Comparison of ENCODE assay signal across 17 cellular contexts in genomic region chr2:218985325-218986091, GRCh38. TPM values are rescaled to one million over a fixed set of nuclear protein-coding genes. Genes with fewer than 3 reads are reported as not detected.
DNase-seq lines count a peak whose midpoint lies in the region; ATAC-seq, FAIRE-seq and TF ChIP-seq lines count a peak whose summit lies in the region.
"Had no signal": no experiment of that assay in that cellular context is flagged by ENCODE, and none has a peak within 500 bp of the region (broad histone marks: within the 10 kb centered on the region; RNA-seq: fewer than 3 reads in every experiment).

No MANE protein-coding gene starts in this region.

- H3K4me2 ChIP-seq in endothelial cell of umbilical vein (ENCODE audit: insufficient read depth, low read length): no peak overlapping the region

- POLR2A ChIA-PET in activated CD4-positive, alpha-beta T cell treated with anti-CD3 and anti-CD28 coated beads for 36 hours (lab: Charles Lee): no interaction called here
- POLR2A ChIA-PET in endothelial cell of umbilical vein (lab: Charles Lee): no interaction called here

- H3K36me3 Mint-ChIP-seq in activated CD4-positive, alpha-beta T cell treated with anti-CD3 and anti-CD28 coated beads, Interleukin-2, amount 10 ng/mL, durations not matched to agents 24 days and 14 days (ENCODE audit: low read depth): peaks cover 2% of the 10 kb centered on the region
- no peaks in the 10 kb centered on the region for H3K36me3 Mint-ChIP-seq in activated CD4-positive, alpha-beta T cell treated with anti-CD3 and anti-CD28 coated beads for 36 hours (ENCODE audit: low read depth)
- no peaks in the 10 kb centered on the region for H3K36me3 Mint-ChIP-seq in stimulated activated memory B cell treated with anti-CD40 and anti-IgM and Interleukin-4, amounts not matched to agents 10 μg/mL and 1 μg/mL and 100 μg/mL, for 72 hours
- no peaks in the 10 kb centered on the region for H3K36me3 Mint-ChIP-seq in stimulated activated naive B cell treated with anti-CD40 and anti-IgM and Interleukin-4, amounts not matched to agents 10 μg/mL and 1 μg/mL and 100 μg/mL, for 72 hours
- H3K36me3 Mint-ChIP-seq: activated naive CD4-positive, alpha-beta T cell treated with anti-CD3 and anti-CD28 coated beads, Interleukin-2, amount 50 U/mL, for 24 hours had no signal

- no peak for TF ChIP-seq CTCF in endothelial cell of umbilical vein (IDR thresholded peaks at IDR 0.05; ENCODE audit: extremely low read depth in 1 of 2, insufficient read depth in 1 of 2, low read depth in 1 of 2, low read length in 2 of 2)

- no peak overlapping the region for H3K27ac ChIP-seq in endothelial cell of umbilical vein (ENCODE audit: insufficient read depth, low read depth, low read length)
- H3K27ac ChIP-seq: ovary, upper lobe of right lung had no signal

- peaks cover 76 to 93% of the 10 kb centered on the region in 2 experiments for H3K27me3 ChIP-seq in endothelial cell of umbilical vein (ENCODE audit: control insufficient read depth in 2 of 2, insufficient read depth in 2 of 2, low read length in 2 of 2)

- intact Hi-C loops in activated CD4-positive, alpha-beta T cell treated with anti-CD3 and anti-CD28 coated beads, Interleukin-2, amount 10 ng/mL, durations not matched to agents 24 days and 14 days (cut with micrococcal nuclease): loop anchor here (10.0 kb wide), 1 partner anchor 509 kb away; the partner anchor contains the start of gene GMPPA
- intact Hi-C loops in activated CD4-positive, alpha-beta T cell treated with anti-CD3 and anti-CD28 coated beads for 36 hours (cut with DNase I, micrococcal nuclease): loop anchor here in 1 of 2 experiments (10.0 kb wide), 1 partner anchor 319 kb away; the partner anchor contains the start of gene PTPRN
- intact Hi-C loops in endothelial cell of umbilical vein (cut with micrococcal nuclease): no loop called here

- H3K4me3 ChIP-seq in endothelial cell of umbilical vein (replicated peaks in 1 of 3; ENCODE audit: insufficient read depth in 1 of 3, low read depth in 1 of 3, low read length in 3 of 3): no peak overlapping the region
- H3K4me3 ChIP-seq: HAP-1, ovary had no signal

- no peak overlapping the region for H3K4me3 Mint-ChIP-seq in activated CD4-positive, alpha-beta T cell treated with anti-CD3 and anti-CD28 coated beads, Interleukin-2, amount 10 ng/mL, durations not matched to agents 24 days and 14 days
- no peak overlapping the region for H3K4me3 Mint-ChIP-seq in activated CD4-positive, alpha-beta T cell treated with anti-CD3 and anti-CD28 coated beads for 36 hours
- peak overlapping the region; percentile 11 for H3K4me3 Mint-ChIP-seq in stimulated activated memory B cell treated with anti-CD40 and anti-IgM and Interleukin-4, amounts not matched to agents 10 μg/mL and 1 μg/mL and 100 μg/mL, for 72 hours
- H3K4me3 Mint-ChIP-seq in stimulated activated naive B cell treated with anti-CD40 and anti-IgM and Interleukin-4, amounts not matched to agents 10 μg/mL and 1 μg/mL and 100 μg/mL, for 72 hours: peak overlapping the region in 1 of 2 donors; percentile 10

- no peak for TF ChIP-seq POLR2A in endothelial cell of umbilical vein (IDR thresholded peaks at IDR 0.05; ENCODE audit: low read depth, low read length)

- H3K9me3 Mint-ChIP-seq in activated CD4-positive, alpha-beta T cell treated with anti-CD3 and anti-CD28 coated beads, Interleukin-2, amount 10 ng/mL, durations not matched to agents 24 days and 14 days: no peaks in the 10 kb centered on the region
- H3K9me3 Mint-ChIP-seq in activated CD4-positive, alpha-beta T cell treated with anti-CD3 and anti-CD28 coated beads for 36 hours (ENCODE audit: low read depth): no peaks in the 10 kb centered on the region
- no peaks in the 10 kb centered on the region for H3K9me3 Mint-ChIP-seq in stimulated activated memory B cell treated with anti-CD40 and anti-IgM and Interleukin-4, amounts not matched to agents 10 μg/mL and 1 μg/mL and 100 μg/mL, for 72 hours
- H3K9me3 Mint-ChIP-seq in stimulated activated naive B cell treated with anti-CD40 and anti-IgM and Interleukin-4, amounts not matched to agents 10 μg/mL and 1 μg/mL and 100 μg/mL, for 72 hours: no peaks in the 10 kb centered on the region
- H3K9me3 Mint-ChIP-seq: activated naive CD4-positive, alpha-beta T cell treated with anti-CD3 and anti-CD28 coated beads, Interleukin-2, amount 50 U/mL, for 24 hours had no signal

- H4K20me1 ChIP-seq in endothelial cell of umbilical vein (replicated peaks; ENCODE audit: control insufficient read depth, extremely low read depth, insufficient read depth, low read length): no peaks in the 10 kb centered on the region

- H3K4me1 Mint-ChIP-seq in activated CD4-positive, alpha-beta T cell treated with anti-CD3 and anti-CD28 coated beads, Interleukin-2, amount 10 ng/mL, durations not matched to agents 24 days and 14 days: peaks cover 10% of the 10 kb centered on the region
- peaks cover 23% of the 10 kb centered on the region for H3K4me1 Mint-ChIP-seq in activated CD4-positive, alpha-beta T cell treated with anti-CD3 and anti-CD28 coated beads for 36 hours
- peaks cover 23% of the 10 kb centered on the region for H3K4me1 Mint-ChIP-seq in stimulated activated memory B cell treated with anti-CD40 and anti-IgM and Interleukin-4, amounts not matched to agents 10 μg/mL and 1 μg/mL and 100 μg/mL, for 72 hours
- peaks cover 25 to 35% of the 10 kb centered on the region in 2 donors for H3K4me1 Mint-ChIP-seq in stimulated activated naive B cell treated with anti-CD40 and anti-IgM and Interleukin-4, amounts not matched to agents 10 μg/mL and 1 μg/mL and 100 μg/mL, for 72 hours

- CTCF ChIA-PET in activated CD4-positive, alpha-beta T cell treated with anti-CD3 and anti-CD28 coated beads for 36 hours (lab: Charles Lee): interaction anchor here (5.7 kb wide), 1 partner anchor 11 kb away, joined by 70 read pairs; no protein-coding TSS in a partner anchor
- CTCF ChIA-PET in endothelial cell of umbilical vein (lab: Charles Lee): interaction anchor here (1.2 to 5.7 kb wide), 3 partner anchors 9 to 109 kb away, joined by 3 to 164 read pairs (median 7); partner anchors contain the start of gene CRYBA2

- dilution Hi-C loops in endothelial cell of umbilical vein (cut with MboI; ENCODE audit: extremely low pct_ligation_motif_present, low sequenced_read_pairs): no loop called here

- H3K4me1 ChIP-seq in endothelial cell of umbilical vein (ENCODE audit: control insufficient read depth, extremely low read depth, insufficient read depth, low read length): peaks cover 15% of the 10 kb centered on the region
- H3K4me1 ChIP-seq: HAP-1 had no signal

- peak overlapping the region; percentile 48 for H3K27ac Mint-ChIP-seq in activated CD4-positive, alpha-beta T cell treated with anti-CD3 and anti-CD28 coated beads, Interleukin-2, amount 10 ng/mL, durations not matched to agents 24 days and 14 days
- H3K27ac Mint-ChIP-seq in activated CD4-positive, alpha-beta T cell treated with anti-CD3 and anti-CD28 coated beads for 36 hours: no peak overlapping the region
- no peak overlapping the region for H3K27ac Mint-ChIP-seq in stimulated activated memory B cell treated with anti-CD40 and anti-IgM and Interleukin-4, amounts not matched to agents 10 μg/mL and 1 μg/mL and 100 μg/mL, for 72 hours
- H3K27ac Mint-ChIP-seq in stimulated activated naive B cell treated with anti-CD40 and anti-IgM and Interleukin-4, amounts not matched to agents 10 μg/mL and 1 μg/mL and 100 μg/mL, for 72 hours: no peak overlapping the region

- ATAC-seq in activated CD4-positive, alpha-beta T cell treated with anti-CD3 and anti-CD28 coated beads for 36 hours: no peak
- ATAC-seq in stimulated activated memory B cell treated with anti-CD40 and anti-IgM and Interleukin-4, amounts not matched to agents 10 μg/mL and 1 μg/mL and 100 μg/mL, for 72 hours: peak; percentile 9
- no peak for ATAC-seq in stimulated activated naive B cell treated with anti-CD40 and anti-IgM and Interleukin-4, amounts not matched to agents 10 μg/mL and 1 μg/mL and 100 μg/mL, for 72 hours (replicated peaks)
- ATAC-seq in HG02798 (IDR thresholded peaks at IDR 0.05; ENCODE audit: poor library complexity, unreplicated experiment): no peak
- ATAC-seq: upper lobe of right lung had no signal

- H3K79me2 ChIP-seq in endothelial cell of umbilical vein (ENCODE audit: control insufficient read depth, insufficient read depth, low read length): no peaks in the 10 kb centered on the region

- H3K9ac ChIP-seq in endothelial cell of umbilical vein (replicated peaks; ENCODE audit: extremely low read depth, insufficient read depth, low read length): no peak overlapping the region

- peaks cover 80% of the 10 kb centered on the region for H3K27me3 Mint-ChIP-seq in activated CD4-positive, alpha-beta T cell treated with anti-CD3 and anti-CD28 coated beads, Interleukin-2, amount 10 ng/mL, durations not matched to agents 24 days and 14 days
- peaks cover 75% of the 10 kb centered on the region for H3K27me3 Mint-ChIP-seq in activated CD4-positive, alpha-beta T cell treated with anti-CD3 and anti-CD28 coated beads for 36 hours
- H3K27me3 Mint-ChIP-seq in stimulated activated memory B cell treated with anti-CD40 and anti-IgM and Interleukin-4, amounts not matched to agents 10 μg/mL and 1 μg/mL and 100 μg/mL, for 72 hours: peaks cover 97% of the 10 kb centered on the region
- peaks cover 87 to 91% of the 10 kb centered on the region in 2 donors for H3K27me3 Mint-ChIP-seq in stimulated activated naive B cell treated with anti-CD40 and anti-IgM and Interleukin-4, amounts not matched to agents 10 μg/mL and 1 μg/mL and 100 μg/mL, for 72 hours

- no peak for DNase-seq in activated CD4-positive, alpha-beta T cell treated with anti-CD3 and anti-CD28 coated beads, Interleukin-2, amount 10 ng/mL, durations not matched to agents 24 days and 14 days
- DNase-seq in activated CD4-positive, alpha-beta T cell treated with anti-CD3 and anti-CD28 coated beads for 36 hours: no peak
- DNase-seq in NCI-H526 (lab: John Stamatoyannopoulos, UW) (peak; percentile 59 to 71), endothelial cell of umbilical vein (ENCODE audit: low read depth, low spot score) (no peak), NCI-H2196 treated with DMSO at 0.1 percent for 48 hours (lab: John Stamatoyannopoulos, UW; ENCODE audit: unreplicated experiment) (no peak)
- no peak for DNase-seq in stimulated activated naive B cell treated with anti-CD40 and anti-IgM and Interleukin-4, amounts not matched to agents 10 μg/mL and 1 μg/mL and 100 μg/mL, for 72 hours
- DNase-seq: hypothalamus, NCI-H510A, ovary, upper lobe of right lung had no signal

- no peaks in the 10 kb centered on the region for H3K36me3 ChIP-seq in endothelial cell of umbilical vein (ENCODE audit: control insufficient read depth in 2 of 2, extremely low read depth in 1 of 2, insufficient read depth in 2 of 2, low read length in 2 of 2)
- H3K36me3 ChIP-seq: HAP-1, ovary, upper lobe of right lung had no signal

- no peaks in the 10 kb centered on the region for H3K9me3 ChIP-seq in endothelial cell of umbilical vein (replicated peaks; ENCODE audit: control insufficient read depth, insufficient read depth, low read length)
- H3K9me3 ChIP-seq: HAP-1, ovary, upper lobe of right lung had no signal

- no peak for FAIRE-seq in endothelial cell of umbilical vein (lab: Jason Lieb, UNC)

- H3K9me1 ChIP-seq in endothelial cell of umbilical vein (replicated peaks; ENCODE audit: control insufficient read depth, extremely low read depth, insufficient read depth, low read length): no peaks in the 10 kb centered on the region

- H2AFZ ChIP-seq in endothelial cell of umbilical vein (ENCODE audit: low read depth, low read length): no peak overlapping the region

- BruUV-seq in endothelial cell of umbilical vein (replicated peaks; lab: Mats Ljungman, UMichigan): no TSS peak

RNA-seq across cellular contexts. Expression of gene FEV, which starts 0.5 kb away (rescaled TPM):
- not detected in 2 replicates for total RNA-seq in activated CD4-positive, alpha-beta T cell treated with anti-CD3 and anti-CD28 coated beads, Interleukin-2, amount 10 ng/mL, durations not matched to agents 24 days and 14 days
- total RNA-seq in activated CD4-positive, alpha-beta T cell treated with anti-CD3 and anti-CD28 coated beads for 36 hours: not detected
- total RNA-seq in endothelial cell of umbilical vein: not detected in 2 replicates
- polyA plus RNA-seq in endothelial cell of umbilical vein: not detected in 2 replicates
- polyA plus RNA-seq in endothelial cell of umbilical vein (2011; cell fraction: cytosol; rRNA removed): 0.06 TPM in 1 of 2 replicates, not detected in the other
- 0.08 TPM in 1 of 2 replicates, not detected in the other for polyA plus RNA-seq in endothelial cell of umbilical vein (2011; cell fraction: nucleus; rRNA removed)
- not detected in 2 replicates for polyA plus RNA-seq in endothelial cell of umbilical vein (2012)
- not detected in 2 replicates for polyA minus RNA-seq in endothelial cell of umbilical vein
- polyA minus RNA-seq in endothelial cell of umbilical vein (2011; cell fraction: cytosol; rRNA and poly(A)+ RNA removed): not detected
- polyA minus RNA-seq in endothelial cell of umbilical vein (2011; cell fraction: nucleus; rRNA and poly(A)+ RNA removed): not detected in 2 replicates
- total RNA-seq: cardiac septum, epithelial cell of proximal tubule, mesenteric fat pad, upper lobe of right lung had no signal
- polyA plus RNA-seq: ovary had no signal

RNA-seq across cellular contexts. Expression of gene CRYBA2, which starts 7.7 kb away (rescaled TPM):
- total RNA-seq in activated CD4-positive, alpha-beta T cell treated with anti-CD3 and anti-CD28 coated beads, Interleukin-2, amount 10 ng/mL, durations not matched to agents 24 days and 14 days: not detected in 2 replicates
- total RNA-seq in activated CD4-positive, alpha-beta T cell treated with anti-CD3 and anti-CD28 coated beads for 36 hours: not detected
- not detected in 2 replicates for total RNA-seq in endothelial cell of umbilical vein
- polyA plus RNA-seq in endothelial cell of umbilical vein: not detected in 2 replicates
- polyA plus RNA-seq in endothelial cell of umbilical vein (2011; cell fraction: cytosol; rRNA removed): not detected in 2 replicates
- not detected in 2 replicates for polyA plus RNA-seq in endothelial cell of umbilical vein (2011; cell fraction: nucleus; rRNA removed)
- polyA plus RNA-seq in endothelial cell of umbilical vein (2012): not detected in 2 replicates
- not detected in 2 replicates for polyA minus RNA-seq in endothelial cell of umbilical vein
- not detected for polyA minus RNA-seq in endothelial cell of umbilical vein (2011; cell fraction: cytosol; rRNA and poly(A)+ RNA removed)
- polyA minus RNA-seq in endothelial cell of umbilical vein (2011; cell fraction: nucleus; rRNA and poly(A)+ RNA removed): not detected in 2 replicates
- total RNA-seq: cardiac septum, epithelial cell of proximal tubule, mesenteric fat pad, ovary, upper lobe of right lung had no signal
- polyA plus RNA-seq: ovary had no signal

RNA-seq across cellular contexts. Expression of gene CDK5R2, which starts 26.0 kb away (rescaled TPM):
- not detected in 2 replicates for total RNA-seq in activated CD4-positive, alpha-beta T cell treated with anti-CD3 and anti-CD28 coated beads, Interleukin-2, amount 10 ng/mL, durations not matched to agents 24 days and 14 days
- not detected for total RNA-seq in activated CD4-positive, alpha-beta T cell treated with anti-CD3 and anti-CD28 coated beads for 36 hours
- total RNA-seq in endothelial cell of umbilical vein: not detected in 2 replicates
- 0.03 TPM in 1 of 2 replicates, not detected in the other for polyA plus RNA-seq in endothelial cell of umbilical vein
- not detected in 2 replicates for polyA plus RNA-seq in endothelial cell of umbilical vein (2011; cell fraction: cytosol; rRNA removed)
- not detected in 2 replicates for polyA plus RNA-seq in endothelial cell of umbilical vein (2011; cell fraction: nucleus; rRNA removed)
- polyA plus RNA-seq in endothelial cell of umbilical vein (2012): not detected in 2 replicates
- not detected in 2 replicates for polyA minus RNA-seq in endothelial cell of umbilical vein
- polyA minus RNA-seq in endothelial cell of umbilical vein (2011; cell fraction: cytosol; rRNA and poly(A)+ RNA removed): not detected
- polyA minus RNA-seq in endothelial cell of umbilical vein (2011; cell fraction: nucleus; rRNA and poly(A)+ RNA removed): not detected in 2 replicates
- total RNA-seq: cardiac septum, epithelial cell of proximal tubule, mesenteric fat pad, ovary, upper lobe of right lung had no signal
- polyA plus RNA-seq: ovary had no signal

RNA-seq across cellular contexts. Expression of gene CFAP65, which starts 55.8 kb away (rescaled TPM):
- total RNA-seq in activated CD4-positive, alpha-beta T cell treated with anti-CD3 and anti-CD28 coated beads, Interleukin-2, amount 10 ng/mL, durations not matched to agents 24 days and 14 days: not detected in 2 replicates
- not detected for total RNA-seq in activated CD4-positive, alpha-beta T cell treated with anti-CD3 and anti-CD28 coated beads for 36 hours
- not detected in 2 replicates for total RNA-seq in endothelial cell of umbilical vein
- polyA plus RNA-seq in endothelial cell of umbilical vein: 0.03 TPM in 1 of 2 replicates, not detected in the other
- polyA plus RNA-seq in endothelial cell of umbilical vein (2011; cell fraction: cytosol; rRNA removed): not detected in 2 replicates
- polyA plus RNA-seq in endothelial cell of umbilical vein (2011; cell fraction: nucleus; rRNA removed): 0.03 TPM in 1 of 2 replicates, not detected in the other
- 0.08 TPM in 1 of 2 replicates, not detected in the other for polyA plus RNA-seq in endothelial cell of umbilical vein (2012)
- polyA minus RNA-seq in endothelial cell of umbilical vein: not detected in 2 replicates
- not detected for polyA minus RNA-seq in endothelial cell of umbilical vein (2011; cell fraction: cytosol; rRNA and poly(A)+ RNA removed)
- polyA minus RNA-seq in endothelial cell of umbilical vein (2011; cell fraction: nucleus; rRNA and poly(A)+ RNA removed): 0.14 TPM in 1 of 2 replicates, not detected in the other
- total RNA-seq: cardiac septum, mesenteric fat pad, upper lobe of right lung had no signal

Comparison
In these comparisons a context has a peak if more than half of its experiments do, and no peak if none do; other contexts are left out.
1. DNase-seq: peak in NCI-H526 (2 of 2); none in activated CD4-positive, alpha-beta T cell treated with anti-CD3 and anti-CD28 coated beads, Interleukin-2, amount 10 ng/mL, durations not matched to agents 24 days and 14 days (single experiment), activated CD4-positive, alpha-beta T cell treated with anti-CD3 and anti-CD28 coated beads for 36 hours (single experiment), endothelial cell of umbilical vein (single experiment), stimulated activated naive B cell treated with anti-CD40 and anti-IgM and Interleukin-4, amounts not matched to agents 10 μg/mL and 1 μg/mL and 100 μg/mL, for 72 hours (single experiment) and NCI-H2196 treated with DMSO at 0.1 percent for 48 hours (single experiment).